In the genomic region with DNA sequence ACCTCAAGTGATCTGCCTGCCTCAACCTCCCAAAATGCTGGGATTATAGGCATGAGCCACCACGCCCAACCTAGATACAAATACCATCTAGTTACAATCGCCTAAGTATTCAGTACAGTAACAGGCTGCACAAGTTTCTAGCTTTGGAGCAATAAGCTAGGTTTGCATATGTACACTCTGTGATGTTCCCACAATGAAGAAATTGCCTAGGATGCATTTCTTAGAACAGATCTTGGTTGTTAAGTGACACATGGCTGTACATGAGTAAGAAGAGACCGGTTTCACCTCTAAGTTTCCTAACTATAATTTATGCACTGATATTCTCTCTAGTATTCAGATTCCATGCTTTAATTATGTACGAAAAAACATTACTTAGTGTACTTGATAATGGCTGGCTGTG, we compare ENCODE assay signal across 1 cellular context.
A peak's percentile ranks its signal among the peaks of the same experiment; 100 is the strongest.
TF ChIP-seq lines count a peak whose summit lies in the region.

No MANE protein-coding gene starts in this region.

TF ChIP-seq in K562, 482 proteins besides CTCF, POLR2A, EP300 and RAD21:
- TF ChIP-seq, protein P1, sequence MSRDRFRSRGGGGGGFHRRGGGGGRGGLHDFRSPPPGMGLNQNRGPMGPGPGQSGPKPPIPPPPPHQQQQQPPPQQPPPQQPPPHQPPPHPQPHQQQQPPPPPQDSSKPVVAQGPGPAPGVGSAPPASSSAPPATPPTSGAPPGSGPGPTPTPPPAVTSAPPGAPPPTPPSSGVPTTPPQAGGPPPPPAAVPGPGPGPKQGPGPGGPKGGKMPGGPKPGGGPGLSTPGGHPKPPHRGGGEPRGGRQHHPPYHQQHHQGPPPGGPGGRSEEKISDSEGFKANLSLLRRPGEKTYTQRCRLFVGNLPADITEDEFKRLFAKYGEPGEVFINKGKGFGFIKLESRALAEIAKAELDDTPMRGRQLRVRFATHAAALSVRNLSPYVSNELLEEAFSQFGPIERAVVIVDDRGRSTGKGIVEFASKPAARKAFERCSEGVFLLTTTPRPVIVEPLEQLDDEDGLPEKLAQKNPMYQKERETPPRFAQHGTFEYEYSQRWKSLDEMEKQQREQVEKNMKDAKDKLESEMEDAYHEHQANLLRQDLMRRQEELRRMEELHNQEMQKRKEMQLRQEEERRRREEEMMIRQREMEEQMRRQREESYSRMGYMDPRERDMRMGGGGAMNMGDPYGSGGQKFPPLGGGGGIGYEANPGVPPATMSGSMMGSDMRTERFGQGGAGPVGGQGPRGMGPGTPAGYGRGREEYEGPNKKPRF (IDR thresholded peaks at IDR 0.05; ENCODE audit: low read depth, low read length), result no peak
- TF ChIP-seq POLR2H (tag; IDR thresholded peaks at IDR 0.05; ENCODE audit: low read depth) (no peak), ZNF316 (IDR thresholded peaks at IDR 0.05) (0 out of 2 replicates have a peak, but pooled peaks have one; percentile 23), ETV6 (IDR thresholded peaks at IDR 0.05; ENCODE audit: borderline replicate concordance in 1 of 2, low read depth in 2 of 2, low read length in 1 of 2) (no peak), ETV6 (CRISPR knock-in tag; IDR thresholded peaks at IDR 0.05; ENCODE audit: borderline replicate concordance) (no peak), KDM4B (IDR thresholded peaks at IDR 0.05; ENCODE audit: borderline replicate concordance in 2 of 2, low read depth in 1 of 2) (no peak)
- TF ChIP-seq, protein P2, sequence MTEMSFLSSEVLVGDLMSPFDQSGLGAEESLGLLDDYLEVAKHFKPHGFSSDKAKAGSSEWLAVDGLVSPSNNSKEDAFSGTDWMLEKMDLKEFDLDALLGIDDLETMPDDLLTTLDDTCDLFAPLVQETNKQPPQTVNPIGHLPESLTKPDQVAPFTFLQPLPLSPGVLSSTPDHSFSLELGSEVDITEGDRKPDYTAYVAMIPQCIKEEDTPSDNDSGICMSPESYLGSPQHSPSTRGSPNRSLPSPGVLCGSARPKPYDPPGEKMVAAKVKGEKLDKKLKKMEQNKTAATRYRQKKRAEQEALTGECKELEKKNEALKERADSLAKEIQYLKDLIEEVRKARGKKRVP (CRISPR knock-in tag; IDR thresholded peaks at IDR 0.05), result no peak
